ENCODE assay signal across 8 cellular contexts in genomic region chr3:149377408-149378111, GRCh38. TPM values are rescaled to one million over a fixed set of nuclear protein-coding genes. Genes with fewer than 3 reads are reported as not detected.
A peak's percentile ranks its signal among the peaks of the same experiment; 100 is the strongest.
DNase-seq lines count a peak whose midpoint lies in the region; ATAC-seq, FAIRE-seq and TF ChIP-seq lines count a peak whose summit lies in the region.

Gene TM4SF1, minus strand, starts transcription at chr3:149377649. Its CDS starts 102 bp downstream, at chr3:149377547.

- H3K4me2 ChIP-seq in H1 (ENCODE audit: insufficient read depth in 1 of 2, low read depth in 2 of 2, low read length in 2 of 2), result no peak within 1 kb of the TSS

- peak within 1 kb of the TSS; percentile 68; the same call in 1 of the 2 replicates for H2BK15ac ChIP-seq in H1 (ENCODE audit: low read length)

- H2BK12ac ChIP-seq in H1 (ENCODE audit: low read depth, low read length), result no peak within 1 kb of the TSS

- no peak for TF ChIP-seq POLR2A in H1 (IDR thresholded peaks at IDR 0.05; ENCODE audit: control extremely low read depth in 1 of 2, low read depth in 2 of 2, low read length in 2 of 2)

- POLR2A ChIA-PET in H1 (lab: Charles Lee; ENCODE audit: partially characterized antibody), result no interaction called here

- 82% methylated on average over 13 of the region's 13 CpGs; no CpG with 5 or more reads in 1 of the 2 experiments for WGBS in H1 (ENCODE audit: extremely low coverage in 1 of 2, insufficient coverage in 1 of 2, insufficient read length in 1 of 2, insufficient replicate concordance in 2 of 2, low coverage in 1 of 2, low lambda C conversion rate in 2 of 2, missing lambda C conversion rate in 1 of 2), 2 experiments

- peaks cover 0 to 5% (median 4%) of the 10 kb centered on the region in 4 experiments; a peak in 5 of 7 replicates for H3K4me1 ChIP-seq in H1 (replicated peaks in 1 of 4; ENCODE audit: control insufficient read depth in 3 of 4, insufficient read depth in 4 of 4, low read length in 3 of 4)

- TF ChIP-seq CTCF in H1 (IDR thresholded peaks at IDR 0.05; ENCODE audit: control extremely low read depth in 1 of 3, insufficient read depth in 1 of 3, low read depth in 1 of 3, low read length in 3 of 3), result no peak

- no peak within 1 kb of the TSS for H3K56ac ChIP-seq in H1 (replicated peaks; ENCODE audit: insufficient read length, low read depth, low read length)

- FAIRE-seq in H1 (lab: Jason Lieb, UNC) (no peak), GM19239 (lab: Jason Lieb, UNC) (no peak)

- no peaks in the 10 kb centered on the region for H3K23me2 ChIP-seq in H1 (ENCODE audit: low read depth, low read length)

- no peak within 1 kb of the TSS for H3K9ac ChIP-seq in H1 (replicated peaks in 1 of 4; ENCODE audit: extremely low read depth in 1 of 4, low read depth in 3 of 4, low read length in 3 of 4)

- no peaks in the 10 kb centered on the region for H3K27me3 ChIP-seq in H1 (replicated peaks in 1 of 4; ENCODE audit: control insufficient read depth in 3 of 4, extremely low read depth in 1 of 4, insufficient read depth in 3 of 4, low read length in 3 of 4)

- no peak for ATAC-seq in GM21423 (IDR thresholded peaks at IDR 0.05; ENCODE audit: unreplicated experiment)
- no peak for ATAC-seq in HG03097 (IDR thresholded peaks at IDR 0.05; ENCODE audit: low FRiP score, unreplicated experiment)
- no peak for ATAC-seq in HG03039 (IDR thresholded peaks at IDR 0.05; ENCODE audit: unreplicated experiment)

- no peak within 1 kb of the TSS for H3K18ac ChIP-seq in H1 (ENCODE audit: extremely low read depth, low read length)

- H3K4me3 ChIP-seq in H1 (ENCODE audit: extremely low read depth in 1 of 4, insufficient read depth in 2 of 4, low read depth in 3 of 4, low read length in 4 of 4), result no peak within 1 kb of the TSS

- H2AFZ ChIP-seq in H1 (ENCODE audit: low read length), result peak within 1 kb of the TSS; percentile 92

- no peak within 1 kb of the TSS for H2BK20ac ChIP-seq in H1 (ENCODE audit: low read length)

- H2BK5ac ChIP-seq in H1 (ENCODE audit: low read depth, low read length), result no peak within 1 kb of the TSS

- H2AK5ac ChIP-seq in H1 (ENCODE audit: low read depth, low read length), result no peak within 1 kb of the TSS

- peaks cover 0 to 6% of the 10 kb centered on the region in 2 experiments; a peak in 1 of 4 replicates for H3K9me3 ChIP-seq in H1 (ENCODE audit: insufficient read depth in 2 of 2, low read depth in 1 of 2, low read length in 1 of 2)

- CTCF ChIA-PET in H1 (lab: Charles Lee; ENCODE audit: partially characterized antibody), result interaction anchor here (0.7 to 1.4 kb wide), 4 partner anchors 26 to 315 kb away, joined by 3 to 5 read pairs (median 4); no protein-coding TSS in a partner anchor

- no peak within 1 kb of the TSS for H3K4ac ChIP-seq in H1 (replicated peaks; ENCODE audit: insufficient read length, low read depth, low read length)

- in situ Hi-C loops in Caki2 (cut with HindIII; ENCODE audit: low pct_unique_long_range_greater_than_20kb, low sequenced_read_pairs), result no loop called here

- H4K20me1 ChIP-seq in H1 (replicated peaks in 1 of 2; ENCODE audit: control insufficient read depth in 1 of 2, insufficient read depth in 2 of 2, low read length in 2 of 2), result no peaks in the 10 kb centered on the region

- H3K14ac ChIP-seq in H1 (ENCODE audit: insufficient read length), result no peak within 1 kb of the TSS

- H3K79me1 ChIP-seq in H1 (ENCODE audit: low read depth, low read length), result no peaks in the 10 kb centered on the region

- no peak within 1 kb of the TSS for H2BK120ac ChIP-seq in H1 (replicated peaks; ENCODE audit: low read depth, low read length)

- H4K91ac ChIP-seq in H1 (replicated peaks; ENCODE audit: insufficient read length, low read length), result no peak within 1 kb of the TSS

- no peak for TF ChIP-seq RAD21 in H1 (IDR thresholded peaks at IDR 0.05 in 1 of 2, conservative IDR thresholded peaks at IDR 0.05 in 1 of 2; ENCODE audit: low read depth in 2 of 2, low read length in 2 of 2)

- DNase-seq in Caki2 (ENCODE audit: low read depth) (peak; percentile 94), NCI-H69 (lab: John Stamatoyannopoulos, UW) (peak; percentile 86), H1 (ENCODE audit: low read depth in 1 of 2, low spot score in 2 of 2) (no peak), mucosa of gallbladder (ENCODE audit: low spot score) (peak; percentile 68), GM19239 (ENCODE audit: insufficient read length, low spot score) (no peak)

- H3K27ac ChIP-seq in H1 (ENCODE audit: low read depth, low read length), result no peak within 1 kb of the TSS

- no peak for TF ChIP-seq EP300 in H1 (IDR thresholded peaks at IDR 0.05; ENCODE audit: borderline replicate concordance in 1 of 2, low read depth in 2 of 2, low read length in 2 of 2)

- H3K23ac ChIP-seq in H1 (ENCODE audit: insufficient read length), result no peak within 1 kb of the TSS

- no peak within 1 kb of the TSS for H4K8ac ChIP-seq in H1 (ENCODE audit: extremely low read depth, insufficient read depth, low read length)

- no peaks in the 10 kb centered on the region for H3K79me2 ChIP-seq in H1 (ENCODE audit: control insufficient read depth in 1 of 2, insufficient read depth in 2 of 2, low read length in 2 of 2)

- H3K36me3 ChIP-seq in H1 (ENCODE audit: control insufficient read depth in 2 of 4, insufficient read depth in 4 of 4, low read length in 3 of 4), result no peaks in the 10 kb centered on the region

- H4K5ac ChIP-seq in H1 (ENCODE audit: insufficient read length, low read depth, low read length), result no peak within 1 kb of the TSS

RNA-seq across cellular contexts. Expression of gene TM4SF1, which starts in this region (rescaled TPM):
- 60.5 and 64.6 TPM in 2 replicates for total RNA-seq in Caki2 (2014; rRNA removed; shearing (Covaris generic); ENCODE audit: low replicate concordance)
- total RNA-seq in H1 (2021; fragmentation: NEBNext Ultra II Directional; extraction: Animal tissue kit (Norgen Biotek cat#: 25700)), result 0.26 and 1.5 TPM in 2 replicates
- polyA plus RNA-seq in H1 (2011; rRNA removed), result 0.85 and 1.3 TPM in 2 replicates
- 1.0 TPM for polyA plus RNA-seq in H1 (2011; cell fraction: cytosol; rRNA removed)
- polyA plus RNA-seq in H1 (2011; cell fraction: nucleus; rRNA removed), result 0.73 TPM
- polyA plus RNA-seq in H1 (2012, experiment 1 of 2), result 0.64 to 1.1 TPM (median 0.72 TPM) in 4 replicates
- 0.30 TPM for polyA plus RNA-seq in H1 (2012, experiment 2 of 2)
- polyA plus RNA-seq in H1 (2013, experiment 1 of 2), result 0.75 TPM
- polyA plus RNA-seq in H1 (2013, experiment 2 of 2), result 0.81 TPM
- polyA minus RNA-seq in H1 (2011; rRNA and poly(A)+ RNA removed), result 0.47 and 0.88 TPM in 2 replicates
- polyA minus RNA-seq in H1 (2011; cell fraction: cytosol; rRNA and poly(A)+ RNA removed), result 5.7 TPM
- 4.7 TPM for polyA minus RNA-seq in H1 (2011; cell fraction: nucleus; rRNA and poly(A)+ RNA removed)
- 139 TPM for total RNA-seq in mucosa of gallbladder

Comparison
In these comparisons a context has a peak if more than half of its experiments do, and no peak if none do; other contexts are left out.
1. RNA of gene TM4SF1 (total RNA-seq): 139 TPM in mucosa of gallbladder (single experiment) and 60.5 to 64.6 TPM in Caki2; 0.26 to 1.5 TPM in H1; every median in the first group is over 10 times any median in the second.
2. DNase-seq: peak in Caki2 (single experiment), NCI-H69 (single experiment) and mucosa of gallbladder (single experiment); none in H1 (0 of 2) and GM19239 (single experiment).